ENCODE assay signal across 1 cellular context in the genomic region with DNA sequence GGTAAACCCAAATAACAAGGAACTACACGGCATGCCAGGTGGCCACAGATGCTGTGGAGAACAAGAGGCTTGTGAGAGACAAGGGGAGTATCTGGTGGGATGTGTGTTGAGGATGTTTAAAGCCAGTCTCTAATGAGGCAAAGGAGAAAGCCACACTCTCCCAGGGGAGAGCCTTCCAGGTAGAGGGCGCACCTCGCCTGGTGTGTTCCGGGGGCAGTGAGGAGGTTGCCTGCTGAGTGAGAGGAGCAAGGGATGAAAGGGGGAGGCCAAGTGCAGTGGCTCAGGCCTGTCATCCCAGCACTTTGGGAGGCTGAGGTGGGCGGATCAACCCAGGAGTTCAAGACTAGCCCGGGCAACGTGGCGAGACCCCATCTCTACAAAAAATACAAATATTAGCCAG.
TF ChIP-seq lines count a peak whose summit lies in the region.

No MANE protein-coding gene starts in this region.

TF ChIP-seq in HepG2, 621 proteins besides CTCF, POLR2A, EP300 and RAD21:
- TF ChIP-seq, protein P1, sequence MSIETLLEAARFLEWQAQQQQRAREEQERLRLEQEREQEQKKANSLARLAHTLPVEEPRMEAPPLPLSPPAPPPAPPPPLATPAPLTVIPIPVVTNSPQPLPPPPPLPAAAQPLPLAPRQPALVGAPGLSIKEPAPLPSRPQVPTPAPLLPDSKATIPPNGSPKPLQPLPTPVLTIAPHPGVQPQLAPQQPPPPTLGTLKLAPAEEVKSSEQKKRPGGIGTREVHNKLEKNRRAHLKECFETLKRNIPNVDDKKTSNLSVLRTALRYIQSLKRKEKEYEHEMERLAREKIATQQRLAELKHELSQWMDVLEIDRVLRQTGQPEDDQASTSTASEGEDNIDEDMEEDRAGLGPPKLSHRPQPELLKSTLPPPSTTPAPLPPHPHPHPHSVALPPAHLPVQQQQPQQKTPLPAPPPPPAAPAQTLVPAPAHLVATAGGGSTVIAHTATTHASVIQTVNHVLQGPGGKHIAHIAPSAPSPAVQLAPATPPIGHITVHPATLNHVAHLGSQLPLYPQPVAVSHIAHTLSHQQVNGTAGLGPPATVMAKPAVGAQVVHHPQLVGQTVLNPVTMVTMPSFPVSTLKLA (IDR thresholded peaks at IDR 0.05), result no peak
- TF ChIP-seq, protein P2, sequence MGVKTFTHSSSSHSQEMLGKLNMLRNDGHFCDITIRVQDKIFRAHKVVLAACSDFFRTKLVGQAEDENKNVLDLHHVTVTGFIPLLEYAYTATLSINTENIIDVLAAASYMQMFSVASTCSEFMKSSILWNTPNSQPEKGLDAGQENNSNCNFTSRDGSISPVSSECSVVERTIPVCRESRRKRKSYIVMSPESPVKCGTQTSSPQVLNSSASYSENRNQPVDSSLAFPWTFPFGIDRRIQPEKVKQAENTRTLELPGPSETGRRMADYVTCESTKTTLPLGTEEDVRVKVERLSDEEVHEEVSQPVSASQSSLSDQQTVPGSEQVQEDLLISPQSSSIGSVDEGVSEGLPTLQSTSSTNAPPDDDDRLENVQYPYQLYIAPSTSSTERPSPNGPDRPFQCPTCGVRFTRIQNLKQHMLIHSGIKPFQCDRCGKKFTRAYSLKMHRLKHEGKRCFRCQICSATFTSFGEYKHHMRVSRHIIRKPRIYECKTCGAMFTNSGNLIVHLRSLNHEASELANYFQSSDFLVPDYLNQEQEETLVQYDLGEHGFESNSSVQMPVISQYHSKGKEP (CRISPR knock-in tag; IDR thresholded peaks at IDR 0.05), result no peak
- TF ChIP-seq STAG1 (CRISPR knock-in tag; IDR thresholded peaks at IDR 0.05), result peak; percentile 86
- no peak for TF ChIP-seq ZNF296 (CRISPR knock-in tag; conservative IDR thresholded peaks at IDR 0.05)
- TF ChIP-seq, protein P3, sequence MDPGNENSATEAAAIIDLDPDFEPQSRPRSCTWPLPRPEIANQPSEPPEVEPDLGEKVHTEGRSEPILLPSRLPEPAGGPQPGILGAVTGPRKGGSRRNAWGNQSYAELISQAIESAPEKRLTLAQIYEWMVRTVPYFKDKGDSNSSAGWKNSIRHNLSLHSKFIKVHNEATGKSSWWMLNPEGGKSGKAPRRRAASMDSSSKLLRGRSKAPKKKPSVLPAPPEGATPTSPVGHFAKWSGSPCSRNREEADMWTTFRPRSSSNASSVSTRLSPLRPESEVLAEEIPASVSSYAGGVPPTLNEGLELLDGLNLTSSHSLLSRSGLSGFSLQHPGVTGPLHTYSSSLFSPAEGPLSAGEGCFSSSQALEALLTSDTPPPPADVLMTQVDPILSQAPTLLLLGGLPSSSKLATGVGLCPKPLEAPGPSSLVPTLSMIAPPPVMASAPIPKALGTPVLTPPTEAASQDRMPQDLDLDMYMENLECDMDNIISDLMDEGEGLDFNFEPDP (CRISPR knock-in tag; conservative IDR thresholded peaks at IDR 0.05), result no peak
- TF ChIP-seq, protein P4, sequence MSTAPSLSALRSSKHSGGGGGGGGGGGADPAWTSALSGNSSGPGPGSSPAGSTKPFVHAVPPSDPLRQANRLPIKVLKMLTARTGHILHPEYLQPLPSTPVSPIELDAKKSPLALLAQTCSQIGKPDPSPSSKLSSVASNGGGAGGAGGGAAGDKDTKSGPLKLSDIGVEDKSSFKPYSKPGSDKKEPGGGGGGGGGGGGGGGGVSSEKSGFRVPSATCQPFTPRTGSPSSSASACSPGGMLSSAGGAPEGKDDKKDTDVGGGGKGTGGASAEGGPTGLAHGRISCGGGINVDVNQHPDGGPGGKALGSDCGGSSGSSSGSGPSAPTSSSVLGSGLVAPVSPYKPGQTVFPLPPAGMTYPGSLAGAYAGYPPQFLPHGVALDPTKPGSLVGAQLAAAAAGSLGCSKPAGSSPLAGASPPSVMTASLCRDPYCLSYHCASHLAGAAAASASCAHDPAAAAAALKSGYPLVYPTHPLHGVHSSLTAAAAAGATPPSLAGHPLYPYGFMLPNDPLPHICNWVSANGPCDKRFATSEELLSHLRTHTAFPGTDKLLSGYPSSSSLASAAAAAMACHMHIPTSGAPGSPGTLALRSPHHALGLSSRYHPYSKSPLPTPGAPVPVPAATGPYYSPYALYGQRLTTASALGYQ (CRISPR knock-in tag; IDR thresholded peaks at IDR 0.05), result no peak
- TF ChIP-seq MAZ (IDR thresholded peaks at IDR 0.05; ENCODE audit: borderline replicate concordance, low read depth, low read length), result no peak
- TF ChIP-seq MAZ (CRISPR knock-in tag; IDR thresholded peaks at IDR 0.05; ENCODE audit: low read depth), result peak; percentile 49; the same call in 1 of the 2 replicates
- TF ChIP-seq SAP130 (CRISPR knock-in tag; IDR thresholded peaks at IDR 0.05; ENCODE audit: low read depth), result 0 out of 2 replicates have a peak, but pooled peaks have one; percentile 34
- 0 out of 2 replicates have a peak, but pooled peaks have one; percentile 36 for TF ChIP-seq ZNF263 (CRISPR knock-in tag; IDR thresholded peaks at IDR 0.05)
- TF ChIP-seq SRF (IDR thresholded peaks at IDR 0.05; ENCODE audit: low read depth, low read length), result no peak
- TF ChIP-seq NFYC (CRISPR knock-in tag; IDR thresholded peaks at IDR 0.05), result no peak
- TF ChIP-seq KLF15 (CRISPR knock-in tag; IDR thresholded peaks at IDR 0.05; ENCODE audit: borderline replicate concordance), result no peak
- TF ChIP-seq HOXD1 (CRISPR knock-in tag; IDR thresholded peaks at IDR 0.05), result no peak
- no peak for TF ChIP-seq HNRNPK (IDR thresholded peaks at IDR 0.05; ENCODE audit: low read depth, low read length, poor library complexity, severe bottlenecking)
- TF ChIP-seq, protein P5, sequence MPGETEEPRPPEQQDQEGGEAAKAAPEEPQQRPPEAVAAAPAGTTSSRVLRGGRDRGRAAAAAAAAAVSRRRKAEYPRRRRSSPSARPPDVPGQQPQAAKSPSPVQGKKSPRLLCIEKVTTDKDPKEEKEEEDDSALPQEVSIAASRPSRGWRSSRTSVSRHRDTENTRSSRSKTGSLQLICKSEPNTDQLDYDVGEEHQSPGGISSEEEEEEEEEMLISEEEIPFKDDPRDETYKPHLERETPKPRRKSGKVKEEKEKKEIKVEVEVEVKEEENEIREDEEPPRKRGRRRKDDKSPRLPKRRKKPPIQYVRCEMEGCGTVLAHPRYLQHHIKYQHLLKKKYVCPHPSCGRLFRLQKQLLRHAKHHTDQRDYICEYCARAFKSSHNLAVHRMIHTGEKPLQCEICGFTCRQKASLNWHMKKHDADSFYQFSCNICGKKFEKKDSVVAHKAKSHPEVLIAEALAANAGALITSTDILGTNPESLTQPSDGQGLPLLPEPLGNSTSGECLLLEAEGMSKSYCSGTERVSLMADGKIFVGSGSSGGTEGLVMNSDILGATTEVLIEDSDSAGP (CRISPR knock-in tag; IDR thresholded peaks at IDR 0.05; ENCODE audit: borderline replicate concordance), result peak; percentile 35; the same call in 1 of the 2 replicates
- TF ChIP-seq, protein P6, sequence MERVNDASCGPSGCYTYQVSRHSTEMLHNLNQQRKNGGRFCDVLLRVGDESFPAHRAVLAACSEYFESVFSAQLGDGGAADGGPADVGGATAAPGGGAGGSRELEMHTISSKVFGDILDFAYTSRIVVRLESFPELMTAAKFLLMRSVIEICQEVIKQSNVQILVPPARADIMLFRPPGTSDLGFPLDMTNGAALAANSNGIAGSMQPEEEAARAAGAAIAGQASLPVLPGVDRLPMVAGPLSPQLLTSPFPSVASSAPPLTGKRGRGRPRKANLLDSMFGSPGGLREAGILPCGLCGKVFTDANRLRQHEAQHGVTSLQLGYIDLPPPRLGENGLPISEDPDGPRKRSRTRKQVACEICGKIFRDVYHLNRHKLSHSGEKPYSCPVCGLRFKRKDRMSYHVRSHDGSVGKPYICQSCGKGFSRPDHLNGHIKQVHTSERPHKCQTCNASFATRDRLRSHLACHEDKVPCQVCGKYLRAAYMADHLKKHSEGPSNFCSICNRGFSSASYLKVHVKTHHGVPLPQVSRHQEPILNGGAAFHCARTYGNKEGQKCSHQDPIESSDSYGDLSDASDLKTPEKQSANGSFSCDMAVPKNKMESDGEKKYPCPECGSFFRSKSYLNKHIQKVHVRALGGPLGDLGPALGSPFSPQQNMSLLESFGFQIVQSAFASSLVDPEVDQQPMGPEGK (CRISPR knock-in tag; IDR thresholded peaks at IDR 0.05), result 0 out of 2 replicates have a peak, but pooled peaks have one; percentile 24
- TF ChIP-seq, protein P7, sequence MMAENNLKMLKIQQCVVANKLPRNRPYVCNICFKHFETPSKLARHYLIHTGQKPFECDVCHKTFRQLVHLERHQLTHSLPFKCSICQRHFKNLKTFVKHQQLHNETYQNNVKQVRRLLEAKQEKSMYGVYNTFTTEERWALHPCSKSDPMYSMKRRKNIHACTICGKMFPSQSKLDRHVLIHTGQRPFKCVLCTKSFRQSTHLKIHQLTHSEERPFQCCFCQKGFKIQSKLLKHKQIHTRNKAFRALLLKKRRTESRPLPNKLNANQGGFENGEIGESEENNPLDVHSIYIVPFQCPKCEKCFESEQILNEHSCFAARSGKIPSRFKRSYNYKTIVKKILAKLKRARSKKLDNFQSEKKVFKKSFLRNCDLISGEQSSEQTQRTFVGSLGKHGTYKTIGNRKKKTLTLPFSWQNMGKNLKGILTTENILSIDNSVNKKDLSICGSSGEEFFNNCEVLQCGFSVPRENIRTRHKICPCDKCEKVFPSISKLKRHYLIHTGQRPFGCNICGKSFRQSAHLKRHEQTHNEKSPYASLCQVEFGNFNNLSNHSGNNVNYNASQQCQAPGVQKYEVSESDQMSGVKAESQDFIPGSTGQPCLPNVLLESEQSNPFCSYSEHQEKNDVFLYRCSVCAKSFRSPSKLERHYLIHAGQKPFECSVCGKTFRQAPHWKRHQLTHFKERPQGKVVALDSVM (CRISPR knock-in tag; IDR thresholded peaks at IDR 0.05), result peak; percentile 66; the same call in 1 of the 2 replicates
- TF ChIP-seq, protein P8, sequence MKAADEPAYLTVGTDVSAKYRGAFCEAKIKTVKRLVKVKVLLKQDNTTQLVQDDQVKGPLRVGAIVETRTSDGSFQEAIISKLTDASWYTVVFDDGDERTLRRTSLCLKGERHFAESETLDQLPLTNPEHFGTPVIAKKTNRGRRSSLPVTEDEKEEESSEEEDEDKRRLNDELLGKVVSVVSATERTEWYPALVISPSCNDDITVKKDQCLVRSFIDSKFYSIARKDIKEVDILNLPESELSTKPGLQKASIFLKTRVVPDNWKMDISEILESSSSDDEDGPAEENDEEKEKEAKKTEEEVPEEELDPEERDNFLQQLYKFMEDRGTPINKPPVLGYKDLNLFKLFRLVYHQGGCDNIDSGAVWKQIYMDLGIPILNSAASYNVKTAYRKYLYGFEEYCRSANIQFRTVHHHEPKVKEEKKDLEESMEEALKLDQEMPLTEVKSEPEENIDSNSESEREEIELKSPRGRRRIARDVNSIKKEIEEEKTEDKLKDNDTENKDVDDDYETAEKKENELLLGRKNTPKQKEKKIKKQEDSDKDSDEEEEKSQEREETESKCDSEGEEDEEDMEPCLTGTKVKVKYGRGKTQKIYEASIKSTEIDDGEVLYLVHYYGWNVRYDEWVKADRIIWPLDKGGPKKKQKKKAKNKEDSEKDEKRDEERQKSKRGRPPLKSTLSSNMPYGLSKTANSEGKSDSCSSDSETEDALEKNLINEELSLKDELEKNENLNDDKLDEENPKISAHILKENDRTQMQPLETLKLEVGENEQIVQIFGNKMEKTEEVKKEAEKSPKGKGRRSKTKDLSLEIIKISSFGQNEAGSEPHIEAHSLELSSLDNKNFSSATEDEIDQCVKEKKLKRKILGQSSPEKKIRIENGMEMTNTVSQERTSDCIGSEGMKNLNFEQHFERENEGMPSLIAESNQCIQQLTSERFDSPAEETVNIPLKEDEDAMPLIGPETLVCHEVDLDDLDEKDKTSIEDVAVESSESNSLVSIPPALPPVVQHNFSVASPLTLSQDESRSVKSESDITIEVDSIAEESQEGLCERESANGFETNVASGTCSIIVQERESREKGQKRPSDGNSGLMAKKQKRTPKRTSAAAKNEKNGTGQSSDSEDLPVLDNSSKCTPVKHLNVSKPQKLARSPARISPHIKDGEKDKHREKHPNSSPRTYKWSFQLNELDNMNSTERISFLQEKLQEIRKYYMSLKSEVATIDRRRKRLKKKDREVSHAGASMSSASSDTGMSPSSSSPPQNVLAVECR (CRISPR knock-in tag; IDR thresholded peaks at IDR 0.05; ENCODE audit: borderline replicate concordance), result no peak
- 0 out of 2 replicates have a peak, but pooled peaks have one; percentile 41 for TF ChIP-seq CCDC6 (CRISPR knock-in tag; IDR thresholded peaks at IDR 0.05)
- no peak for TF ChIP-seq LCORL (IDR thresholded peaks at IDR 0.05)
- TF ChIP-seq LCORL (CRISPR knock-in tag; IDR thresholded peaks at IDR 0.05), result no peak
- TF ChIP-seq SMC3 (IDR thresholded peaks at IDR 0.05; ENCODE audit: low read length), result peak; percentile 48
- TF ChIP-seq NCOA5 (CRISPR knock-in tag; IDR thresholded peaks at IDR 0.05), result no peak
TF ChIP-seq in HepG2: peak in this region for 9.
